ENCODE assay signal across 3 cellular contexts in genomic region chr1:33225586-33225985, GRCh38.
"Had no signal": no experiment of that assay in that cellular context is flagged by ENCODE, and none has a peak within 500 bp of the region (broad histone marks: within the 10 kb centered on the region; RNA-seq: fewer than 3 reads in every experiment).

No MANE protein-coding gene starts in this region.

- H3K4me3 ChIP-seq: GM12878 had no signal

- DNase-seq: GDM1, GF-D8 had no signal

- ATAC-seq: GM12878 had no signal
